In genomic region chr7:123916240-123916724, GRCh38 we compare ENCODE assay signal across 8 cellular contexts. TPM values are rescaled to one million over a fixed set of nuclear protein-coding genes. Genes with fewer than 3 reads are reported as not detected.
DNase-seq lines count a peak whose midpoint lies in the region; ATAC-seq, FAIRE-seq and TF ChIP-seq lines count a peak whose summit lies in the region.

No MANE protein-coding gene starts in this region.

- TF ChIP-seq EP300 in gastroesophageal sphincter (IDR thresholded peaks at IDR 0.05): no peak

- no peak overlapping the region for H3K27ac ChIP-seq in heart left ventricle
- H3K27ac ChIP-seq in OCI-LY1 (ENCODE audit: low read depth, low read length, poor library complexity, severe bottlenecking): no peak overlapping the region
- no peak overlapping the region for H3K27ac ChIP-seq in gastroesophageal sphincter

- H3K36me3 ChIP-seq in heart left ventricle (no peaks in the 10 kb centered on the region), OCI-LY1 (ENCODE audit: insufficient read depth, low read length) (no peaks in the 10 kb centered on the region), gastroesophageal sphincter (no peaks in the 10 kb centered on the region)

- TF ChIP-seq POLR2A in heart left ventricle (IDR thresholded peaks at IDR 0.05): no peak
- TF ChIP-seq POLR2A in gastroesophageal sphincter (IDR thresholded peaks at IDR 0.05): no peak

- H3K27me3 ChIP-seq in heart left ventricle (no peaks in the 10 kb centered on the region), OCI-LY1 (ENCODE audit: insufficient read depth, low read length) (no peaks in the 10 kb centered on the region), gastroesophageal sphincter (no peaks in the 10 kb centered on the region)

- peak in 2 of 4 donors; percentile 38 to 41 for ATAC-seq in heart left ventricle
- no peak for ATAC-seq in Right ventricle myocardium superior (ENCODE audit: poor library complexity)
- ATAC-seq in HG02610 (IDR thresholded peaks at IDR 0.05; ENCODE audit: unreplicated experiment): no peak
- ATAC-seq in HG02798 (IDR thresholded peaks at IDR 0.05; ENCODE audit: poor library complexity, unreplicated experiment): no peak
- ATAC-seq in gastroesophageal sphincter: no peak

- TF ChIP-seq CTCF in heart left ventricle (IDR thresholded peaks at IDR 0.05): peak in 10 of 12 donors; percentile 8 to 43 (median 28)
- peak; percentile 69 for TF ChIP-seq CTCF in OCI-LY1 (IDR thresholded peaks at IDR 0.05; ENCODE audit: low read length)
- peak in 1 of 4 experiments; percentile 15 for TF ChIP-seq CTCF in gastroesophageal sphincter (IDR thresholded peaks at IDR 0.05)

- no peak for DNase-seq in heart left ventricle
- DNase-seq in Right ventricle myocardium superior: no peak
- DNase-seq in globus pallidus (ENCODE audit: low spot score): peak; percentile 5
- DNase-seq in urothelium cell line (ENCODE audit: low spot score): peak; percentile 8

- no peak for FAIRE-seq in urothelium cell line (lab: Jason Lieb, UNC)

- H3K9ac ChIP-seq in OCI-LY1 (ENCODE audit: low read length): no peak overlapping the region

- intact Hi-C loops in heart left ventricle (cut with DNase I): loop anchor here in 1 of 10 donors (2.0 kb wide), 1 partner anchor 117 kb away; no protein-coding TSS in a partner anchor
- intact Hi-C loops in Right ventricle myocardium superior (cut with DNase I): no loop called here

- H4K20me1 ChIP-seq in OCI-LY1 (ENCODE audit: insufficient read depth, low read length): no peaks in the 10 kb centered on the region

- H3K4me2 ChIP-seq in OCI-LY1 (ENCODE audit: low read length): no peak overlapping the region

- H3K9me3 ChIP-seq in heart left ventricle (no peaks in the 10 kb centered on the region), OCI-LY1 (ENCODE audit: low read length) (no peaks in the 10 kb centered on the region), gastroesophageal sphincter (no peaks in the 10 kb centered on the region)

- no peaks in the 10 kb centered on the region for H3K79me2 ChIP-seq in OCI-LY1 (ENCODE audit: insufficient read depth, low read length)

- H3K4me1 ChIP-seq in heart left ventricle: no peaks in the 10 kb centered on the region
- H3K4me1 ChIP-seq in OCI-LY1 (ENCODE audit: insufficient read depth, low read length, severe bottlenecking): no peaks in the 10 kb centered on the region
- no peaks in the 10 kb centered on the region for H3K4me1 ChIP-seq in gastroesophageal sphincter

- 43 to 49% (median 46%) methylated on average over 2 of the region's 2 CpGs for WGBS in heart left ventricle, 4 donors
- 37 to 45% methylated on average over 2 of the region's 2 CpGs for WGBS in gastroesophageal sphincter (ENCODE audit: low coverage in 1 of 2), 2 donors

- H2AFZ ChIP-seq in OCI-LY1 (ENCODE audit: low read length): no peak overlapping the region

- H3K4me3 ChIP-seq in heart left ventricle (no peak overlapping the region), OCI-LY1 (ENCODE audit: low read depth, low read length, poor library complexity, severe bottlenecking) (no peak overlapping the region), gastroesophageal sphincter (no peak overlapping the region)

- H3F3A ChIP-seq in OCI-LY1 (ENCODE audit: insufficient read depth, low read length): no peaks in the 10 kb centered on the region

- H3K9me2 ChIP-seq in OCI-LY1 (ENCODE audit: low read depth, low read length): no peaks in the 10 kb centered on the region

RNA-seq across cellular contexts. Expression of gene SPAM1, which starts 8.8 kb away (rescaled TPM):
- under 1 TPM in 3 of 9 donors, not detected in 6; 0.09 to 0.46 (median 0.38) TPM for total RNA-seq in heart left ventricle
- not detected for polyA plus RNA-seq in heart left ventricle
- total RNA-seq in Right ventricle myocardium superior: not detected
- not detected for total RNA-seq in gastroesophageal sphincter

Comparison
In these comparisons a context has a peak if more than half of its experiments do, and no peak if none do; other contexts are left out.
1. DNase-seq: peak in globus pallidus (single experiment) and urothelium cell line (single experiment); none in heart left ventricle (0 of 5) and Right ventricle myocardium superior (single experiment).